Comparison of ENCODE assay signal across 8 cellular contexts in genomic region chr3:122382888-122383666, GRCh38. TPM values are rescaled to one million over a fixed set of nuclear protein-coding genes. Genes with fewer than 3 reads are reported as not detected.
DNase-seq lines count a peak whose midpoint lies in the region; ATAC-seq and TF ChIP-seq lines count a peak whose summit lies in the region.

TSS of gene MIX23 (minus strand) at chr3:122383231. CDS start at chr3:122383224, 7 bp downstream.

- DNase-seq in DMS79 (lab: John Stamatoyannopoulos, UW), result peak; percentile 70
- DNase-seq in H7, result peak; percentile 77
- peak; percentile 92 for DNase-seq in NAMALWA (ENCODE audit: low spot score)
- peak; percentile 88 for DNase-seq in SK-MEL-5 (ENCODE audit: low read depth, low spot score)
- DNase-seq in activated naive CD4-positive, alpha-beta T cell (lab: John Stamatoyannopoulos, UW), result peak; percentile 50 to 75 (median 66)
- peak; percentile 59 to 75 for DNase-seq in foreskin keratinocyte
- peak; percentile 92 for DNase-seq in neural progenitor cell (ENCODE audit: low spot score)
- peak; percentile 70 for DNase-seq in stromal cell of bone marrow (ENCODE audit: low read depth)

- H3K9ac ChIP-seq in neural progenitor cell, result peak within 1 kb of the TSS; percentile 54

- H3K36me3 Mint-ChIP-seq in neural progenitor cell, result peaks cover 2% of the 10 kb centered on the region

- H2AFZ ChIP-seq in neural progenitor cell (replicated peaks), result peak within 1 kb of the TSS; percentile 86

- peaks cover 7% of the 10 kb centered on the region for H3F3A ChIP-seq in neural progenitor cell (ENCODE audit: low read depth)

- in situ Hi-C loops in SK-MEL-5 (cut with HindIII; ENCODE audit: low pct_unique_long_range_greater_than_20kb, low sequenced_read_pairs), result no loop called here

- H3K27me3 ChIP-seq in H7 (ENCODE audit: control insufficient read depth, insufficient read depth, low read length) (no peaks in the 10 kb centered on the region), foreskin keratinocyte (no peaks in the 10 kb centered on the region), neural progenitor cell (no peaks in the 10 kb centered on the region)

- peak; percentile 50 for ATAC-seq in foreskin keratinocyte

- peaks cover 30% of the 10 kb centered on the region for H3K4me1 Mint-ChIP-seq in neural progenitor cell

- H3K79me2 ChIP-seq in neural progenitor cell (ENCODE audit: low read depth), result peaks cover 56% of the 10 kb centered on the region

- H3K4me3 Mint-ChIP-seq in neural progenitor cell, result peak within 1 kb of the TSS; percentile 95

- no peaks in the 10 kb centered on the region for H3K9me3 ChIP-seq in neural progenitor cell (ENCODE audit: low read depth)

- TF ChIP-seq CTCF in foreskin keratinocyte (conservative IDR thresholded peaks at IDR 0.05) (no peak), neural progenitor cell (IDR thresholded peaks at IDR 0.05) (no peak)

- no peaks in the 10 kb centered on the region for H4K20me1 ChIP-seq in neural progenitor cell (ENCODE audit: low read depth)

- peak within 1 kb of the TSS; percentile 81 for H3K4me2 ChIP-seq in neural progenitor cell

- H3K4me3 ChIP-seq in H7 (ENCODE audit: insufficient read depth, low read depth, low read length), result peak within 1 kb of the TSS; percentile 88
- H3K4me3 ChIP-seq in neural progenitor cell, result peak within 1 kb of the TSS; percentile 68

- no peaks in the 10 kb centered on the region for H3K36me3 ChIP-seq in H7 (replicated peaks; ENCODE audit: control insufficient read depth, insufficient read depth, low read length)
- H3K36me3 ChIP-seq in neural progenitor cell, result no peaks in the 10 kb centered on the region

- H3K27ac Mint-ChIP-seq in neural progenitor cell, result peak within 1 kb of the TSS; percentile 59

- H3K27ac ChIP-seq in foreskin keratinocyte, result peak within 1 kb of the TSS; percentile 73
- peak within 1 kb of the TSS; percentile 23 for H3K27ac ChIP-seq in neural progenitor cell

- H3K9me3 Mint-ChIP-seq in neural progenitor cell, result no peaks in the 10 kb centered on the region

- H3K4me1 ChIP-seq in foreskin keratinocyte (peaks cover 5% of the 10 kb centered on the region), neural progenitor cell (peaks cover 19% of the 10 kb centered on the region)

- H3K27me3 Mint-ChIP-seq in neural progenitor cell (ENCODE audit: insufficient read depth, low read depth), result peaks cover 3% of the 10 kb centered on the region

RNA-seq across cellular contexts. Expression of gene MIX23, which starts in this region (rescaled TPM):
- 36.6 and 39.4 TPM in 2 replicates for total RNA-seq in H7 (2014; rRNA removed; shearing (Covaris generic))
- 72.7 and 97.1 TPM in 2 replicates for total RNA-seq in SK-MEL-5 (2014; rRNA removed; shearing (Covaris generic))
- 23.7 and 43.2 TPM in 2 replicates for polyA plus RNA-seq in SK-MEL-5 (2015; cell fraction: cytosol; rRNA removed)
- polyA plus RNA-seq in SK-MEL-5 (2015; cell fraction: nucleus; rRNA removed), result 65.9 and 85.6 TPM in 2 replicates
- total RNA-seq in foreskin keratinocyte, result 46.5 and 62.3 TPM in 2 replicates
- polyA plus RNA-seq in foreskin keratinocyte, result 61.1 and 78.6 TPM in 2 replicates
- total RNA-seq in neural progenitor cell (ENCODE audit: low replicate concordance), result 52.9 and 104 TPM in 2 replicates

Comparison
In these comparisons a context has a peak if more than half of its experiments do, and no peak if none do; other contexts are left out.
1. Peak in every context shown above with its lines: DNase-seq, ATAC-seq, H3K4me3 ChIP-seq and H3K27ac ChIP-seq.